Comparison of ENCODE assay signal across 11 cellular contexts in genomic region chr16:10939649-10940206, GRCh38. TPM values are rescaled to one million over a fixed set of nuclear protein-coding genes. Genes with fewer than 3 reads are reported as not detected.
DNase-seq lines count a peak whose midpoint lies in the region; ATAC-seq, FAIRE-seq and TF ChIP-seq lines count a peak whose summit lies in the region.
"Had no signal": no experiment of that assay in that cellular context is flagged by ENCODE, and none has a peak within 500 bp of the region (broad histone marks: within the 10 kb centered on the region; RNA-seq: fewer than 3 reads in every experiment).

No MANE protein-coding gene starts in this region.

- TF ChIP-seq CTCF in A549 (IDR thresholded peaks at IDR 0.05) (no peak), brain (conservative IDR thresholded peaks at IDR 0.05) (no peak)

- peaks cover 81% of the 10 kb centered on the region for H3K4me1 Mint-ChIP-seq in brain

- TF ChIP-seq EP300 in A549 (IDR thresholded peaks at IDR 0.05): no peak

- in situ Hi-C loops in HAP-1 (cut with MboI; ENCODE audit: low sequenced_read_pairs): no loop called here

- H3K9me3 Mint-ChIP-seq in brain: no peaks in the 10 kb centered on the region

- peak overlapping the region; percentile 90 for H3K4me2 ChIP-seq in A549

- peaks cover 19% of the 10 kb centered on the region for H3K36me3 Mint-ChIP-seq in brain

- peaks cover 19% of the 10 kb centered on the region for H3K4me1 ChIP-seq in A549
- peaks cover 23% of the 10 kb centered on the region for H3K4me1 ChIP-seq in HAP-1
- H3K4me1 ChIP-seq in muscle layer of duodenum (ENCODE audit: control insufficient read depth in 1 of 2, insufficient read depth in 2 of 2, low read length in 2 of 2): peaks cover 54 to 73% of the 10 kb centered on the region in 2 donors

- no peak for DNase-seq in A549 (ENCODE audit: low read depth in 1 of 2, low spot score in 1 of 2)
- DNase-seq in HAP-1 (ENCODE audit: low spot score in 2 of 2): no peak
- no peak for DNase-seq in 8988T
- DNase-seq: activated CD4-positive, alpha-beta T cell treated with anti-CD3 and anti-CD28 coated beads, Interleukin-2, amount 50 U/mL, for 48 hours had no signal

- H3K36me3 ChIP-seq in HAP-1 (replicated peaks) (peaks cover 12% of the 10 kb centered on the region), muscle layer of duodenum (ENCODE audit: control insufficient read depth in 1 of 2, insufficient read depth in 2 of 2, low read length in 2 of 2) (no peaks in the 10 kb centered on the region)

- H3K27me3 ChIP-seq in HAP-1 (ENCODE audit: low read depth) (no peaks in the 10 kb centered on the region), muscle layer of duodenum (ENCODE audit: low read depth, low read length) (no peaks in the 10 kb centered on the region)

- CTCF ChIA-PET in A549 (lab: Yijun Ruan, JAX): interaction anchor here (0.6 to 3.7 kb wide), 3 partner anchors 21 to 317 kb away, joined by 3 to 11 read pairs (median 3); partner anchors contain the start of gene SOCS1

- no peak for FAIRE-seq in A549 (lab: Jason Lieb, UNC)

- no peak for TF ChIP-seq RAD21 in A549 (conservative IDR thresholded peaks at IDR 0.05 in 1 of 2, IDR thresholded peaks at IDR 0.05 in 1 of 2)

- WGBS in A549 (ENCODE audit: missing lambda C conversion rate): 96% methylated on average over 7 of the region's 7 CpGs

- peaks cover 4% of the 10 kb centered on the region for H3K27me3 Mint-ChIP-seq in brain

- ATAC-seq in A549: no peak
- ATAC-seq in GM18511 (IDR thresholded peaks at IDR 0.05; ENCODE audit: unreplicated experiment): no peak
- ATAC-seq in GM21526 (IDR thresholded peaks at IDR 0.05; ENCODE audit: low FRiP score, unreplicated experiment): no peak
- no peak for ATAC-seq in GM18517 (IDR thresholded peaks at IDR 0.05; ENCODE audit: unreplicated experiment)

- POLR2A ChIA-PET in A549 (lab: Yijun Ruan, JAX): no interaction called here

- H3K27ac Mint-ChIP-seq in brain: peak overlapping the region in 3 of 5 experiments; percentile 80 to 90 (median 89)

- H3K9me3 ChIP-seq in A549 (no peaks in the 10 kb centered on the region), HAP-1 (no peaks in the 10 kb centered on the region), muscle layer of duodenum (ENCODE audit: control insufficient read depth in 1 of 2, low read length in 2 of 2) (no peaks in the 10 kb centered on the region)

- H3K4me3 ChIP-seq in A549 (no peak overlapping the region), HAP-1 (peak overlapping the region; percentile 58), muscle layer of duodenum (ENCODE audit: low read depth in 1 of 2, low read length in 2 of 2) (peak overlapping the region; percentile 23 to 67)

- no peak overlapping the region for H3K27ac ChIP-seq in A549
- peak overlapping the region; percentile 64 for H3K27ac ChIP-seq in muscle layer of duodenum (ENCODE audit: low read length)
- H3K27ac ChIP-seq: epithelial cell of prostate, HL-60 had no signal

- TF ChIP-seq POLR2A in A549 (IDR thresholded peaks at IDR 0.05; ENCODE audit: low read length): no peak

- H3K4me3 Mint-ChIP-seq in brain: peak overlapping the region; percentile 94 to 99 (median 98)

TF ChIP-seq in A549, 52 proteins besides CTCF, POLR2A, EP300 and RAD21:
- no peak for TF ChIP-seq CHD2 (IDR thresholded peaks at IDR 0.05; ENCODE audit: low read length, partially characterized antibody)
- TF ChIP-seq CHD4 (IDR thresholded peaks at IDR 0.05; ENCODE audit: borderline replicate concordance): no peak
- no peak for TF ChIP-seq RFX5 (IDR thresholded peaks at IDR 0.05)
- TF ChIP-seq ELK1 (IDR thresholded peaks at IDR 0.05; ENCODE audit: low read depth, low read length): no peak
- no peak for TF ChIP-seq CBX2 (IDR thresholded peaks at IDR 0.05; ENCODE audit: borderline replicate concordance, low read depth)
- no peak for TF ChIP-seq RCOR1 (IDR thresholded peaks at IDR 0.05; ENCODE audit: low read depth, low read length)
- no peak for TF ChIP-seq SREBF2 (IDR thresholded peaks at IDR 0.05)
- no peak for TF ChIP-seq JUN (IDR thresholded peaks at IDR 0.05)
- no peak for TF ChIP-seq CBX8 (IDR thresholded peaks at IDR 0.05)
- no peak for TF ChIP-seq NR3C1 (IDR thresholded peaks at IDR 0.05)
- no peak for TF ChIP-seq HES2 (IDR thresholded peaks at IDR 0.05)
- no peak for TF ChIP-seq FOXS1 (CRISPR knock-in tag; IDR thresholded peaks at IDR 0.05)
- TF ChIP-seq TFCP2L1 (CRISPR knock-in tag; IDR thresholded peaks at IDR 0.05): no peak
- TF ChIP-seq MYC (IDR thresholded peaks at IDR 0.05; ENCODE audit: borderline replicate concordance, low read length): no peak
- TF ChIP-seq ZSCAN20 (CRISPR knock-in tag; IDR thresholded peaks at IDR 0.05): no peak

RNA-seq across cellular contexts. Expression of gene DEXI, which starts 2.5 kb away (rescaled TPM):
- polyA plus RNA-seq in A549 (2011; rRNA removed) (22.0 and 27.1 TPM in 2 replicates), A549 (2017; fragmentation: RNase III; extraction: RNeasy Plus Mini Kit Qiagen cat#74134 plus additional on column Dnase treatment) (31.9 to 34.0 TPM (median 33.0 TPM) in 3 replicates), brain (ENCODE audit: insufficient read depth, low read depth, low replicate concordance) (71.5 TPM)
- polyA plus RNA-seq in A549 (2012; cell fraction: cytosol; rRNA removed): 45.9 and 57.8 TPM in 2 replicates
- 45.3 and 46.2 TPM in 2 replicates for polyA plus RNA-seq in A549 (2012; cell fraction: nucleus; rRNA removed)
- 16.8 and 26.1 TPM in 2 replicates for polyA minus RNA-seq in A549 (2011; rRNA and poly(A)+ RNA removed)

RNA-seq across cellular contexts. Expression of gene CLEC16A, which starts 4.6 kb away (rescaled TPM):
- polyA plus RNA-seq in A549 (2011; rRNA removed): 10.4 and 10.6 TPM in 2 replicates
- polyA plus RNA-seq in A549 (2012; cell fraction: cytosol; rRNA removed): 8.6 and 10.8 TPM in 2 replicates
- polyA plus RNA-seq in A549 (2012; cell fraction: nucleus; rRNA removed): 14.2 and 15.6 TPM in 2 replicates
- polyA plus RNA-seq in A549 (2017; fragmentation: RNase III; extraction: RNeasy Plus Mini Kit Qiagen cat#74134 plus additional on column Dnase treatment): 8.3 to 8.5 TPM (median 8.4 TPM) in 3 replicates
- 27.4 and 34.2 TPM in 2 replicates for polyA minus RNA-seq in A549 (2011; rRNA and poly(A)+ RNA removed)
- 22.2 TPM for polyA plus RNA-seq in brain (ENCODE audit: insufficient read depth, low read depth, low replicate concordance)
